9 cellular contexts compared by ENCODE assay signal in genomic region chr2:65033178-65033577, GRCh38. TPM values are rescaled to one million over a fixed set of nuclear protein-coding genes. Genes with fewer than 3 reads are reported as not detected.
DNase-seq lines count a peak whose midpoint lies in the region; ATAC-seq, FAIRE-seq and TF ChIP-seq lines count a peak whose summit lies in the region.
"Had no signal": no experiment of that assay in that cellular context is flagged by ENCODE, and none has a peak within 500 bp of the region (broad histone marks: within the 10 kb centered on the region; RNA-seq: fewer than 3 reads in every experiment).

No MANE protein-coding gene starts in this region.

- POLR2A ChIA-PET in A549 (lab: Yijun Ruan, JAX), result interaction anchor here (0.7 kb wide), 1 partner anchor 143 kb away, joined by 3 read pairs; no protein-coding TSS in a partner anchor

- H3K4me1 ChIP-seq in A549, result peaks cover 12% of the 10 kb centered on the region; the same call in 2 of the 3 replicates

- H3K27ac ChIP-seq in A549, result no peak overlapping the region

- no peak for TF ChIP-seq EP300 in A549 (IDR thresholded peaks at IDR 0.05)

- no peaks in the 10 kb centered on the region for H3K9me3 ChIP-seq in A549

- peak; percentile 61 for TF ChIP-seq CTCF in A549 (IDR thresholded peaks at IDR 0.05)

- TF ChIP-seq RAD21 in A549 (conservative IDR thresholded peaks at IDR 0.05 in 1 of 2, IDR thresholded peaks at IDR 0.05 in 1 of 2), result peak; percentile 69 to 74

- 88% methylated on average over 4 of the region's 4 CpGs for WGBS in A549 (ENCODE audit: missing lambda C conversion rate)

- CTCF ChIA-PET in A549 (lab: Yijun Ruan, JAX), result interaction anchor here (0.6 to 11.8 kb wide), 16 partner anchors 8 to 1351 kb away, joined by 3 to 177 read pairs (median 3); no protein-coding TSS in a partner anchor

- no peak for TF ChIP-seq POLR2A in A549 (IDR thresholded peaks at IDR 0.05; ENCODE audit: low read length)

- no peak overlapping the region for H3K4me3 ChIP-seq in A549

- DNase-seq in A549 (ENCODE audit: low read depth in 1 of 2, low spot score in 1 of 2) (peak in 1 of 2 experiments; percentile 29), ELR (ENCODE audit: low read depth) (peak; percentile 59), NCI-H2171 treated with DMSO at 0.1 percent for 48 hours (lab: John Stamatoyannopoulos, UW) (peak; percentile 45), dermis microvascular lymphatic vessel endothelial cell (ENCODE audit: low read depth in 2 of 2) (peak; percentile 36 to 62), NK-92 (lab: John Stamatoyannopoulos, UW; ENCODE audit: unreplicated experiment) (no peak)
- DNase-seq: GF-D8 had no signal

- no peak overlapping the region for H3K4me2 ChIP-seq in A549

- no peak for FAIRE-seq in A549 (lab: Jason Lieb, UNC)

- ATAC-seq in A549 (peak in 1 of 2 experiments; percentile 58; a peak in 3 of 6 replicates), GM21717 (IDR thresholded peaks at IDR 0.05; ENCODE audit: unreplicated experiment) (no peak), GM18867 (IDR thresholded peaks at IDR 0.05; ENCODE audit: unreplicated experiment) (no peak), GM19397 (IDR thresholded peaks at IDR 0.05; ENCODE audit: unreplicated experiment) (no peak)

TF ChIP-seq in A549, 52 proteins besides CTCF, POLR2A, EP300 and RAD21:
- TF ChIP-seq HOXA7 (CRISPR knock-in tag; IDR thresholded peaks at IDR 0.05) (no peak), JUN (IDR thresholded peaks at IDR 0.05) (no peak), MYC (IDR thresholded peaks at IDR 0.05; ENCODE audit: borderline replicate concordance, low read length) (no peak), SMC3 (IDR thresholded peaks at IDR 0.05) (peak; percentile 74)
- TF ChIP-seq, protein P1, sequence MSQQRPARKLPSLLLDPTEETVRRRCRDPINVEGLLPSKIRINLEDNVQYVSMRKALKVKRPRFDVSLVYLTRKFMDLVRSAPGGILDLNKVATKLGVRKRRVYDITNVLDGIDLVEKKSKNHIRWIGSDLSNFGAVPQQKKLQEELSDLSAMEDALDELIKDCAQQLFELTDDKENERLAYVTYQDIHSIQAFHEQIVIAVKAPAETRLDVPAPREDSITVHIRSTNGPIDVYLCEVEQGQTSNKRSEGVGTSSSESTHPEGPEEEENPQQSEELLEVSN (IDR thresholded peaks at IDR 0.05; ENCODE audit: borderline replicate concordance, low read depth), result no peak
- TF ChIP-seq, protein P2, sequence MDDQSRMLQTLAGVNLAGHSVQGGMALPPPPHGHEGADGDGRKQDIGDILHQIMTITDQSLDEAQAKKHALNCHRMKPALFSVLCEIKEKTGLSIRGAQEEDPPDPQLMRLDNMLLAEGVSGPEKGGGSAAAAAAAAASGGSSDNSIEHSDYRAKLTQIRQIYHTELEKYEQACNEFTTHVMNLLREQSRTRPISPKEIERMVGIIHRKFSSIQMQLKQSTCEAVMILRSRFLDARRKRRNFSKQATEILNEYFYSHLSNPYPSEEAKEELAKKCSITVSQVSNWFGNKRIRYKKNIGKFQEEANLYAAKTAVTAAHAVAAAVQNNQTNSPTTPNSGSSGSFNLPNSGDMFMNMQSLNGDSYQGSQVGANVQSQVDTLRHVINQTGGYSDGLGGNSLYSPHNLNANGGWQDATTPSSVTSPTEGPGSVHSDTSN (IDR thresholded peaks at IDR 0.05), result no peak
- TF ChIP-seq, protein P3, sequence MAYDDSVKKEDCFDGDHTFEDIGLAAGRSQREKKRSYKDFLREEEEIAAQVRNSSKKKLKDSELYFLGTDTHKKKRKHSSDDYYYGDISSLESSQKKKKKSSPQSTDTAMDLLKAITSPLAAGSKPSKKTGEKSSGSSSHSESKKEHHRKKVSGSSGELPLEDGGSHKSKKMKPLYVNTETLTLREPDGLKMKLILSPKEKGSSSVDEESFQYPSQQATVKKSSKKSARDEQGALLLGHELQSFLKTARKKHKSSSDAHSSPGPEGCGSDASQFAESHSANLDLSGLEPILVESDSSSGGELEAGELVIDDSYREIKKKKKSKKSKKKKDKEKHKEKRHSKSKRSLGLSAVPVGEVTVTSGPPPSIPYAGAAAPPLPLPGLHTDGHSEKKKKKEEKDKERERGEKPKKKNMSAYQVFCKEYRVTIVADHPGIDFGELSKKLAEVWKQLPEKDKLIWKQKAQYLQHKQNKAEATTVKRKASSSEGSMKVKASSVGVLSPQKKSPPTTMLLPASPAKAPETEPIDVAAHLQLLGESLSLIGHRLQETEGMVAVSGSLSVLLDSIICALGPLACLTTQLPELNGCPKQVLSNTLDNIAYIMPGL (CRISPR knock-in tag; IDR thresholded peaks at IDR 0.05; ENCODE audit: borderline replicate concordance), result no peak

RNA-seq across cellular contexts. Expression of gene CEP68, which starts 23.0 kb away (rescaled TPM):
- 9.2 and 9.3 TPM in 2 replicates for polyA plus RNA-seq in A549 (2011; rRNA removed)
- polyA plus RNA-seq in A549 (2012; cell fraction: cytosol; rRNA removed), result 5.7 and 9.1 TPM in 2 replicates
- polyA plus RNA-seq in A549 (2012; cell fraction: nucleus; rRNA removed), result 10.7 TPM in 2 replicates
- polyA plus RNA-seq in A549 (2017; fragmentation: RNase III; extraction: RNeasy Plus Mini Kit Qiagen cat#74134 plus additional on column Dnase treatment), result 6.3 to 6.9 TPM (median 6.8 TPM) in 3 replicates
- polyA minus RNA-seq in A549 (2011; rRNA and poly(A)+ RNA removed), result 12.6 and 14.2 TPM in 2 replicates
- total RNA-seq in dermis microvascular lymphatic vessel endothelial cell, result 37.2 and 45.6 TPM in 2 replicates

RNA-seq across cellular contexts. Expression of gene SLC1A4, which starts 44.0 kb away (rescaled TPM):
- polyA plus RNA-seq in A549 (2011; rRNA removed) (22.9 and 26.4 TPM in 2 replicates), A549 (2017; fragmentation: RNase III; extraction: RNeasy Plus Mini Kit Qiagen cat#74134 plus additional on column Dnase treatment) (9.1 to 10.4 TPM (median 9.5 TPM) in 3 replicates)
- polyA plus RNA-seq in A549 (2012; cell fraction: cytosol; rRNA removed), result 7.2 and 7.3 TPM in 2 replicates
- 16.4 and 20.7 TPM in 2 replicates for polyA plus RNA-seq in A549 (2012; cell fraction: nucleus; rRNA removed)
- polyA minus RNA-seq in A549 (2011; rRNA and poly(A)+ RNA removed), result 37.4 and 42.1 TPM in 2 replicates
- 16.3 and 16.6 TPM in 2 replicates for total RNA-seq in dermis microvascular lymphatic vessel endothelial cell
